Comparison of ENCODE assay signal across 1 cellular context in genomic region chr1:39159224-39160036, GRCh38.
A peak's percentile ranks its signal among the peaks of the same experiment; 100 is the strongest.
TF ChIP-seq lines count a peak whose summit lies in the region.

No MANE protein-coding gene starts in this region.

TF ChIP-seq in H1, 55 proteins besides CTCF, POLR2A, EP300 and RAD21 (continued from another document):
- TF ChIP-seq CHD7 (IDR thresholded peaks at IDR 0.05; ENCODE audit: insufficient replicate concordance, low read length), result peak; percentile 73
- 0 out of 2 replicates have a peak, but pooled peaks have one; percentile 26 for TF ChIP-seq JUND (IDR thresholded peaks at IDR 0.05; ENCODE audit: low read length)
- no peak for TF ChIP-seq TBP (IDR thresholded peaks at IDR 0.05; ENCODE audit: low read depth, low read length)
- TF ChIP-seq NANOG (IDR thresholded peaks at IDR 0.05; ENCODE audit: insufficient read depth, low read depth, low read length, poor library complexity, severe bottlenecking), result peak; percentile 84
